In genomic region chr1:175192111-175192629, GRCh38 we compare ENCODE assay signal across 8 cellular contexts. TPM values are rescaled to one million over a fixed set of nuclear protein-coding genes. Genes with fewer than 3 reads are reported as not detected.
DNase-seq lines count a peak whose midpoint lies in the region; ATAC-seq and TF ChIP-seq lines count a peak whose summit lies in the region.

No MANE protein-coding gene starts in this region.

- TF ChIP-seq CTCF in coronary artery (IDR thresholded peaks at IDR 0.05) (no peak), right lobe of liver (IDR thresholded peaks at IDR 0.05) (peak in 1 of 4 donors; percentile 17)

- DNase-seq in DMS153 treated with DMSO at 0.1 percent for 48 hours (lab: John Stamatoyannopoulos, UW; ENCODE audit: unreplicated experiment), result peak; percentile 69
- peak in 2 of 3 donors; percentile 13 to 15 for DNase-seq in T-helper 17 cell
- no peak for DNase-seq in coronary artery (ENCODE audit: low spot score)
- DNase-seq in right lobe of liver, result peak; percentile 75 to 86 (median 76)
- peak in 1 of 2 donors; percentile 72 for DNase-seq in stimulated activated effector memory CD8-positive, alpha-beta T cell treated with anti-CD3 and anti-CD28 coated beads, Interleukin-12 subunit alpha, Interleukin-12 subunit beta, amount 100 ng/mL, for 72 hours (ENCODE audit: low spot score in 2 of 2)

- peaks cover 6% of the 10 kb centered on the region for H3K36me3 Mint-ChIP-seq in T-helper 17 cell (ENCODE audit: low read depth)
- peaks cover 9% of the 10 kb centered on the region for H3K36me3 Mint-ChIP-seq in stimulated activated effector memory CD8-positive, alpha-beta T cell treated with anti-CD3 and anti-CD28 coated beads, Interleukin-12 subunit alpha, Interleukin-12 subunit beta, amount 100 ng/mL, for 72 hours

- no peak for TF ChIP-seq POLR2A in right lobe of liver (IDR thresholded peaks at IDR 0.05)

- H3K27me3 ChIP-seq in HUES48 (ENCODE audit: control insufficient read depth, insufficient read depth, low read length), result peaks cover 21% of the 10 kb centered on the region
- no peaks in the 10 kb centered on the region for H3K27me3 ChIP-seq in right lobe of liver

- H3K4me3 ChIP-seq in HUES48 (ENCODE audit: low read depth, low read length), result peak overlapping the region; percentile 82
- peak overlapping the region; percentile 70 for H3K4me3 ChIP-seq in coronary artery
- peak overlapping the region; percentile 60 to 83 (median 64) for H3K4me3 ChIP-seq in right lobe of liver

- no peaks in the 10 kb centered on the region for H3K27me3 Mint-ChIP-seq in T-helper 17 cell

- H3K27ac Mint-ChIP-seq in T-helper 17 cell, result peak overlapping the region; percentile 86
- peak overlapping the region; percentile 91 for H3K27ac Mint-ChIP-seq in stimulated activated effector memory CD8-positive, alpha-beta T cell treated with anti-CD3 and anti-CD28 coated beads, Interleukin-12 subunit alpha, Interleukin-12 subunit beta, amount 100 ng/mL, for 72 hours

- peak; percentile 50 for ATAC-seq in T-helper 17 cell
- peak; percentile 33 to 62 (median 56) for ATAC-seq in right lobe of liver
- peak; percentile 54 for ATAC-seq in stimulated activated effector memory CD8-positive, alpha-beta T cell treated with anti-CD3 and anti-CD28 coated beads, Interleukin-12 subunit alpha, Interleukin-12 subunit beta, amount 100 ng/mL, for 72 hours
- no peak for ATAC-seq in GM18909 (IDR thresholded peaks at IDR 0.05; ENCODE audit: poor library complexity, unreplicated experiment)
- no peak for ATAC-seq in GM18858 (IDR thresholded peaks at IDR 0.05; ENCODE audit: unreplicated experiment)

- peak overlapping the region; percentile 98 for H3K4me3 Mint-ChIP-seq in T-helper 17 cell
- H3K4me3 Mint-ChIP-seq in stimulated activated effector memory CD8-positive, alpha-beta T cell treated with anti-CD3 and anti-CD28 coated beads, Interleukin-12 subunit alpha, Interleukin-12 subunit beta, amount 100 ng/mL, for 72 hours, result peak overlapping the region; percentile 92

- no peak overlapping the region for H3K9ac ChIP-seq in HUES48 (ENCODE audit: low read depth, low read length)

- under 1% methylated on average over 17 of the region's 17 CpGs for WGBS in right lobe of liver (ENCODE audit: insufficient coverage, low coverage, low lambda C conversion rate, missing lambda C conversion rate)

- no peaks in the 10 kb centered on the region for H3K36me3 ChIP-seq in HUES48 (ENCODE audit: control insufficient read depth, insufficient read depth, low read length)
- H3K36me3 ChIP-seq in right lobe of liver, result no peaks in the 10 kb centered on the region

- H3K9me3 Mint-ChIP-seq in stimulated activated effector memory CD8-positive, alpha-beta T cell treated with anti-CD3 and anti-CD28 coated beads, Interleukin-12 subunit alpha, Interleukin-12 subunit beta, amount 100 ng/mL, for 72 hours, result no peaks in the 10 kb centered on the region

- intact Hi-C loops in right lobe of liver (cut with DNase I), result no loop called here

- H3K4me1 Mint-ChIP-seq in T-helper 17 cell, result peaks cover 51% of the 10 kb centered on the region
- peaks cover 43% of the 10 kb centered on the region for H3K4me1 Mint-ChIP-seq in stimulated activated effector memory CD8-positive, alpha-beta T cell treated with anti-CD3 and anti-CD28 coated beads, Interleukin-12 subunit alpha, Interleukin-12 subunit beta, amount 100 ng/mL, for 72 hours

- no peaks in the 10 kb centered on the region for H3K9me3 ChIP-seq in HUES48 (ENCODE audit: control insufficient read depth, insufficient read depth, low read length)
- H3K9me3 ChIP-seq in T-helper 17 cell (ENCODE audit: control insufficient read depth, low read length, poor library complexity, severe bottlenecking), result no peaks in the 10 kb centered on the region
- H3K9me3 ChIP-seq in right lobe of liver, result no peaks in the 10 kb centered on the region

- H3K27ac ChIP-seq in HUES48 (ENCODE audit: low read depth, low read length), result peak overlapping the region; percentile 27
- peak overlapping the region; percentile 84 to 89 for H3K27ac ChIP-seq in coronary artery
- peak overlapping the region; percentile 86 to 94 (median 89) for H3K27ac ChIP-seq in right lobe of liver

- H3K4me1 ChIP-seq in HUES48 (ENCODE audit: control insufficient read depth, insufficient read depth, low read length), result peaks cover 6% of the 10 kb centered on the region; the same call in 1 of the 2 replicates
- peaks cover 0 to 11% (median 4%) of the 10 kb centered on the region in 4 donors for H3K4me1 ChIP-seq in right lobe of liver

RNA-seq across cellular contexts. Expression of gene KIAA0040, which starts 0.4 kb away (rescaled TPM):
- total RNA-seq in T-helper 17 cell, result 10 to 100 TPM; 29.0 to 31.5 TPM
- total RNA-seq in right lobe of liver, result 10 to 100 TPM in 1 of 6 experiments, 1 to 10 TPM in 5; 4.6 to 13.5 (median 5.3) TPM

Comparison
In these comparisons a context has a peak if more than half of its experiments do, and no peak if none do; other contexts are left out.
1. H3K27ac ChIP-seq: peak in every context shown above with its lines; median percentile 89 in right lobe of liver; 86 in coronary artery; 27 in HUES48.
2. ATAC-seq: peak in T-helper 17 cell (single experiment), right lobe of liver (4 of 4) and stimulated activated effector memory CD8-positive, alpha-beta T cell treated with anti-CD3 and anti-CD28 coated beads, Interleukin-12 subunit alpha, Interleukin-12 subunit beta, amount 100 ng/mL, for 72 hours (single experiment); none in GM18909 (single experiment) and GM18858 (single experiment).
3. Peak in every context shown above with its lines, with median percentiles within 50 percentile points of each other: H3K4me3 ChIP-seq.